ENCODE assay signal across 1 cellular context in genomic region chr17:66624630-66625029, GRCh38.
TF ChIP-seq lines count a peak whose summit lies in the region.

No MANE protein-coding gene starts in this region.

TF ChIP-seq in HEK293, 187 proteins besides CTCF, POLR2A, EP300 and RAD21 (continued from another document):
- TF ChIP-seq ZNF426 (tag by site-specific recombination; IDR thresholded peaks at IDR 0.05): peak; percentile 16
